1 cellular context compared by ENCODE assay signal in genomic region chr15:51038258-51039042, GRCh38.
A peak's percentile ranks its signal among the peaks of the same experiment; 100 is the strongest.
TF ChIP-seq lines count a peak whose summit lies in the region.

No MANE protein-coding gene starts in this region.

TF ChIP-seq in HepG2, 621 proteins besides CTCF, POLR2A, EP300 and RAD21 (continued from another document and continues in another):
- no peak for TF ChIP-seq ZNF451 (CRISPR knock-in tag; IDR thresholded peaks at IDR 0.05)
- TF ChIP-seq POGK (CRISPR knock-in tag; conservative IDR thresholded peaks at IDR 0.05), result no peak
- TF ChIP-seq ZBTB7A (CRISPR knock-in tag; IDR thresholded peaks at IDR 0.05), result no peak
- TF ChIP-seq ZNF280B (CRISPR knock-in tag; IDR thresholded peaks at IDR 0.05; ENCODE audit: borderline replicate concordance), result 0 out of 2 replicates have a peak, but pooled peaks have one; percentile 25
- TF ChIP-seq HIC2 (CRISPR knock-in tag; IDR thresholded peaks at IDR 0.05; ENCODE audit: low read depth), result peak; percentile 67; the same call in 1 of the 2 replicates
- TF ChIP-seq ZNF687 (CRISPR knock-in tag; IDR thresholded peaks at IDR 0.05), result peak; percentile 63
- no peak for TF ChIP-seq HNRNPL (IDR thresholded peaks at IDR 0.05; ENCODE audit: low read depth, low read length)
- TF ChIP-seq CENPT (CRISPR knock-in tag; IDR thresholded peaks at IDR 0.05; ENCODE audit: low read depth), result 0 out of 2 replicates have a peak, but pooled peaks have one; percentile 35
- no peak for TF ChIP-seq FOXP1 (IDR thresholded peaks at IDR 0.05)
- TF ChIP-seq FOXP1 (CRISPR knock-in tag; IDR thresholded peaks at IDR 0.05), result no peak
- no peak for TF ChIP-seq ZNF660 (CRISPR knock-in tag; IDR thresholded peaks at IDR 0.05; ENCODE audit: borderline replicate concordance, low read depth)
- TF ChIP-seq MTA3 (CRISPR knock-in tag; IDR thresholded peaks at IDR 0.05), result no peak
- TF ChIP-seq HNRNPUL1 (IDR thresholded peaks at IDR 0.05; ENCODE audit: low read depth, low read length), result no peak
- TF ChIP-seq ZBTB38 (CRISPR knock-in tag; IDR thresholded peaks at IDR 0.05), result peak; percentile 49
- no peak for TF ChIP-seq KAT7 (CRISPR knock-in tag; IDR thresholded peaks at IDR 0.05; ENCODE audit: borderline replicate concordance)
- TF ChIP-seq KDM5B (CRISPR knock-in tag; IDR thresholded peaks at IDR 0.05; ENCODE audit: borderline replicate concordance), result no peak; the same call in 1 of the 2 replicates
- TF ChIP-seq ZNF512B (CRISPR knock-in tag; IDR thresholded peaks at IDR 0.05; ENCODE audit: borderline replicate concordance), result no peak
- TF ChIP-seq PHF8 (CRISPR knock-in tag; IDR thresholded peaks at IDR 0.05), result no peak
- TF ChIP-seq RARG (CRISPR knock-in tag; IDR thresholded peaks at IDR 0.05; ENCODE audit: low read depth), result no peak
- TF ChIP-seq MAX (IDR thresholded peaks at IDR 0.05), result no peak
- TF ChIP-seq ZNF598 (CRISPR knock-in tag; IDR thresholded peaks at IDR 0.05; ENCODE audit: borderline replicate concordance), result peak; percentile 52; the same call in 1 of the 2 replicates
- peak; percentile 33; the same call in 1 of the 2 replicates for TF ChIP-seq ARID4A (CRISPR knock-in tag; IDR thresholded peaks at IDR 0.05; ENCODE audit: borderline replicate concordance)
- no peak for TF ChIP-seq ZNF343 (CRISPR knock-in tag; IDR thresholded peaks at IDR 0.05)
- no peak for TF ChIP-seq ZFP91 (CRISPR knock-in tag; IDR thresholded peaks at IDR 0.05; ENCODE audit: borderline replicate concordance)
- 0 out of 2 replicates have a peak, but pooled peaks have one; percentile 38 for TF ChIP-seq MXD3 (CRISPR knock-in tag; IDR thresholded peaks at IDR 0.05)
- no peak for TF ChIP-seq PAX8 (CRISPR knock-in tag; IDR thresholded peaks at IDR 0.05; ENCODE audit: borderline replicate concordance)
- no peak; the same call in 1 of the 2 replicates for TF ChIP-seq ZSCAN21 (CRISPR knock-in tag; IDR thresholded peaks at IDR 0.05; ENCODE audit: borderline replicate concordance)
- TF ChIP-seq GPBP1L1 (CRISPR knock-in tag; IDR thresholded peaks at IDR 0.05), result no peak
- TF ChIP-seq ZNF44 (CRISPR knock-in tag; IDR thresholded peaks at IDR 0.05), result no peak
- TF ChIP-seq HMG20A (CRISPR knock-in tag; IDR thresholded peaks at IDR 0.05; ENCODE audit: borderline replicate concordance), result no peak
- no peak for TF ChIP-seq ZNF510 (CRISPR knock-in tag; IDR thresholded peaks at IDR 0.05; ENCODE audit: low read depth)
- TF ChIP-seq TAF1 (CRISPR knock-in tag; IDR thresholded peaks at IDR 0.05), result 0 out of 2 replicates have a peak, but pooled peaks have one; percentile 18
- TF ChIP-seq ZNF781 (CRISPR knock-in tag; IDR thresholded peaks at IDR 0.05; ENCODE audit: borderline replicate concordance, not compliant biosample characterization), result no peak
- no peak for TF ChIP-seq HNF4G (IDR thresholded peaks at IDR 0.05; ENCODE audit: borderline replicate concordance, low read depth, low read length)
- TF ChIP-seq HNF4G (CRISPR knock-in tag; IDR thresholded peaks at IDR 0.05; ENCODE audit: borderline replicate concordance, low read depth), result no peak
- TF ChIP-seq ATM (IDR thresholded peaks at IDR 0.05; ENCODE audit: borderline replicate concordance), result no peak
- TF ChIP-seq ZSCAN12 (CRISPR knock-in tag; IDR thresholded peaks at IDR 0.05), result no peak
- 0 out of 2 replicates have a peak, but pooled peaks have one; percentile 51 for TF ChIP-seq FOXC1 (CRISPR knock-in tag; IDR thresholded peaks at IDR 0.05; ENCODE audit: borderline replicate concordance)
- no peak for TF ChIP-seq RAD51 (IDR thresholded peaks at IDR 0.05; ENCODE audit: borderline replicate concordance)
- TF ChIP-seq ZNF274 (CRISPR knock-in tag; IDR thresholded peaks at IDR 0.05), result 0 out of 2 replicates have a peak, but pooled peaks have one; percentile 35
- TF ChIP-seq LCORL (IDR thresholded peaks at IDR 0.05), result no peak
- no peak for TF ChIP-seq LCORL (CRISPR knock-in tag; IDR thresholded peaks at IDR 0.05)
- TF ChIP-seq ONECUT2 (CRISPR knock-in tag; IDR thresholded peaks at IDR 0.05), result no peak
